1 cellular context compared by ENCODE assay signal in the genomic region with DNA sequence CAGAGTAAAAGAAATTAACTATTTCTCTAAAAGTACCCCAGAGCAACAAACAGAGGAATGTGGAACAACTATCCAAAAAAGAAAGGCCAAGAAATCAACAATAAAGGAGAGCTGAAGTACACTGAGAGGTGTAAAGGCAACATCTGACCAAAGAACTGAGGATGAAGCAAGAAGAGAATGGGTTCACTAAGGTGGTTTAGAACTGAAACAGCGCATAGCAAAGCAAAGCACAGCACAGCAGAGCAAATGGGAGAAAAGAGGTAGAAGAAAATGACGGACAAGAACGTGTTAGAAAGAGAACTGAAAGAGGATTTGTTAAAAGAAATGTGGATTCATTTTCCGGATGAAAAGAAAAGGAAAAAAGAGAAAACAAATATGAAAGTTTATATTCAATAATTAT.
TF ChIP-seq lines count a peak whose summit lies in the region.

No MANE protein-coding gene starts in this region.

TF ChIP-seq in WTC11, 78 proteins besides CTCF, POLR2A, EP300 and RAD21 (continued from another document):
- TF ChIP-seq, protein P1, sequence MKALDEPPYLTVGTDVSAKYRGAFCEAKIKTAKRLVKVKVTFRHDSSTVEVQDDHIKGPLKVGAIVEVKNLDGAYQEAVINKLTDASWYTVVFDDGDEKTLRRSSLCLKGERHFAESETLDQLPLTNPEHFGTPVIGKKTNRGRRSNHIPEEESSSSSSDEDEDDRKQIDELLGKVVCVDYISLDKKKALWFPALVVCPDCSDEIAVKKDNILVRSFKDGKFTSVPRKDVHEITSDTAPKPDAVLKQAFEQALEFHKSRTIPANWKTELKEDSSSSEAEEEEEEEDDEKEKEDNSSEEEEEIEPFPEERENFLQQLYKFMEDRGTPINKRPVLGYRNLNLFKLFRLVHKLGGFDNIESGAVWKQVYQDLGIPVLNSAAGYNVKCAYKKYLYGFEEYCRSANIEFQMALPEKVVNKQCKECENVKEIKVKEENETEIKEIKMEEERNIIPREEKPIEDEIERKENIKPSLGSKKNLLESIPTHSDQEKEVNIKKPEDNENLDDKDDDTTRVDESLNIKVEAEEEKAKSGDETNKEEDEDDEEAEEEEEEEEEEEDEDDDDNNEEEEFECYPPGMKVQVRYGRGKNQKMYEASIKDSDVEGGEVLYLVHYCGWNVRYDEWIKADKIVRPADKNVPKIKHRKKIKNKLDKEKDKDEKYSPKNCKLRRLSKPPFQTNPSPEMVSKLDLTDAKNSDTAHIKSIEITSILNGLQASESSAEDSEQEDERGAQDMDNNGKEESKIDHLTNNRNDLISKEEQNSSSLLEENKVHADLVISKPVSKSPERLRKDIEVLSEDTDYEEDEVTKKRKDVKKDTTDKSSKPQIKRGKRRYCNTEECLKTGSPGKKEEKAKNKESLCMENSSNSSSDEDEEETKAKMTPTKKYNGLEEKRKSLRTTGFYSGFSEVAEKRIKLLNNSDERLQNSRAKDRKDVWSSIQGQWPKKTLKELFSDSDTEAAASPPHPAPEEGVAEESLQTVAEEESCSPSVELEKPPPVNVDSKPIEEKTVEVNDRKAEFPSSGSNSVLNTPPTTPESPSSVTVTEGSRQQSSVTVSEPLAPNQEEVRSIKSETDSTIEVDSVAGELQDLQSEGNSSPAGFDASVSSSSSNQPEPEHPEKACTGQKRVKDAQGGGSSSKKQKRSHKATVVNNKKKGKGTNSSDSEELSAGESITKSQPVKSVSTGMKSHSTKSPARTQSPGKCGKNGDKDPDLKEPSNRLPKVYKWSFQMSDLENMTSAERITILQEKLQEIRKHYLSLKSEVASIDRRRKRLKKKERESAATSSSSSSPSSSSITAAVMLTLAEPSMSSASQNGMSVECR (CRISPR knock-in tag; IDR thresholded peaks at IDR 0.05; ENCODE audit: borderline replicate concordance) = no peak
- TF ChIP-seq, protein P2, sequence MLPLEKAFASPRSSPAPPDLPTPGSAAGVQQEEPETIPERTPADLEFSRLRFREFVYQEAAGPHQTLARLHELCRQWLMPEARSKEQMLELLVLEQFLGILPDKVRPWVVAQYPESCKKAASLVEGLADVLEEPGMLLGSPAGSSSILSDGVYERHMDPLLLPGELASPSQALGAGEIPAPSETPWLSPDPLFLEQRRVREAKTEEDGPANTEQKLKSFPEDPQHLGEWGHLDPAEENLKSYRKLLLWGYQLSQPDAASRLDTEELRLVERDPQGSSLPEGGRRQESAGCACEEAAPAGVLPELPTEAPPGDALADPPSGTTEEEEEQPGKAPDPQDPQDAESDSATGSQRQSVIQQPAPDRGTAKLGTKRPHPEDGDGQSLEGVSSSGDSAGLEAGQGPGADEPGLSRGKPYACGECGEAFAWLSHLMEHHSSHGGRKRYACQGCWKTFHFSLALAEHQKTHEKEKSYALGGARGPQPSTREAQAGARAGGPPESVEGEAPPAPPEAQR (CRISPR knock-in tag; IDR thresholded peaks at IDR 0.05) = no peak
- TF ChIP-seq CREB1 (CRISPR knock-in tag; IDR thresholded peaks at IDR 0.05) = no peak
